25 cellular contexts compared by ENCODE assay signal in the genomic region with DNA sequence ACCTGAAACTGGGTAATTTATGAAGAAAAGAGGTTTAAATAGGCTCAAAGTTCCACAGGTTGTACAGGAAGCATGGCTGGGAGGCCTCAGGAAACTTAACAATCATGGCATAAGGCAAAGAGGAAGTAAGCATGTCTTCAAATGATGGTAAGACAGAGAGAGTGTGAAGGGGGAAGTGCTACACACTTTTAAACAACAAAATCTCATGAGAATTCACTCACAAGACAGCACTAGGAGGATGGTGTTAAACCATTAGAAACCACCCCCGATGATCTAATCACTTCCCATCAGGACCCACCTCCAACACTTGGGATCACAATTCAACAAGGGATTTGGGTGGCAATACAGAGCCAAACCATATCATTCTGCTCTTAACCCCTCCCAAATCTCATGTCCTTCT. TPM values are rescaled to one million over a fixed set of nuclear protein-coding genes. Genes with fewer than 3 reads are reported as not detected.
A peak's percentile ranks its signal among the peaks of the same experiment; 100 is the strongest.
DNase-seq lines count a peak whose midpoint lies in the region; ATAC-seq and TF ChIP-seq lines count a peak whose summit lies in the region.
"Had no signal": no experiment of that assay in that cellular context is flagged by ENCODE, and none has a peak within 500 bp of the region (broad histone marks: within the 10 kb centered on the region; RNA-seq: fewer than 3 reads in every experiment).

No MANE protein-coding gene starts in this region.

- peak; percentile 45 for ATAC-seq in GM18502 (IDR thresholded peaks at IDR 0.05; ENCODE audit: poor library complexity, unreplicated experiment)
- ATAC-seq in naive B cell (ENCODE audit: low read depth in 2 of 2): peak; percentile 93 to 97
- ATAC-seq in HG03342 (IDR thresholded peaks at IDR 0.05; ENCODE audit: unreplicated experiment): no peak
- ATAC-seq: activated CD8-positive, alpha-beta T cell treated with anti-CD3 and anti-CD28 coated beads, Interleukin-2, amount 10 ng/mL, durations not matched to agents 7 days and 5 days; sciatic nerve; WTC11 had no signal

- H3K27me3 ChIP-seq in HL-60 (ENCODE audit: insufficient read depth, poor library complexity, severe bottlenecking) (no peaks in the 10 kb centered on the region), OCI-LY3 (ENCODE audit: low read depth, low read length) (no peaks in the 10 kb centered on the region)
- no peaks in the 10 kb centered on the region for H3K27me3 ChIP-seq in CD8-positive, alpha-beta memory T cell (ENCODE audit: insufficient read depth, low read length, poor library complexity, severe bottlenecking)
- H3K27me3 ChIP-seq: thyroid gland had no signal

- no peak overlapping the region for H2AFZ ChIP-seq in OCI-LY3 (ENCODE audit: low read depth, low read length)
- H2AFZ ChIP-seq: parathyroid adenoma had no signal

- DNase-seq in HL-60 (ENCODE audit: low read depth in 1 of 2, low spot score in 1 of 2) (peak; percentile 13 to 37), naive B cell (peak; percentile 36), NCI-H1092 (lab: John Stamatoyannopoulos, UW) (no peak)
- no peak for DNase-seq in CD8-positive, alpha-beta memory T cell
- DNase-seq: activated CD8-positive, alpha-beta T cell treated with anti-CD3 and anti-CD28 coated beads, Interleukin-2, amount 10 ng/mL, durations not matched to agents 7 days and 5 days; activated naive CD4-positive, alpha-beta T cell treated with anti-CD3 and anti-CD28 coated beads, Interleukin-2, amount 10 ng/mL, durations not matched to agents 7 days and 5 days; activated T-cell treated with anti-CD3 and anti-CD28 coated beads, Interleukin-2, amount 50 U/mL, for 48 hours; cerebellar nuclear complex; erythroblast; foreskin melanocyte; H7; KG1; kidney; NCI-H1436; NCI-H345; Right ventricle myocardium superior; stimulated activated naive CD4-positive, alpha-beta T cell; thyroid gland had no signal

- H3K36me3 Mint-ChIP-seq in naive B cell: no peaks in the 10 kb centered on the region
- H3K36me3 Mint-ChIP-seq in CD8-positive, alpha-beta memory T cell: peaks cover 0 to 1% (median 0%) of the 10 kb centered on the region in 3 donors
- H3K36me3 Mint-ChIP-seq: activated naive CD4-positive, alpha-beta T cell treated with anti-CD3 and anti-CD28 coated beads, Interleukin-2, amount 10 ng/mL, durations not matched to agents 7 days and 5 days; WTC11 had no signal

- no peaks in the 10 kb centered on the region for H3K79me2 ChIP-seq in OCI-LY3 (ENCODE audit: low read length)
- H3K79me2 ChIP-seq: parathyroid adenoma had no signal

- H4K20me1 ChIP-seq in OCI-LY3 (ENCODE audit: insufficient read depth, low read length): no peaks in the 10 kb centered on the region

- POLR2A ChIA-PET in CD8-positive, alpha-beta memory T cell (lab: Charles Lee): no interaction called here

- peak overlapping the region; percentile 1 to 67 (median 42) for H3K27ac Mint-ChIP-seq in naive B cell
- H3K27ac Mint-ChIP-seq in CD8-positive, alpha-beta memory T cell: peak overlapping the region in 1 of 8 donors; percentile 15
- H3K27ac Mint-ChIP-seq: activated CD8-positive, alpha-beta T cell treated with anti-CD3 and anti-CD28 coated beads, Interleukin-2, amount 10 ng/mL, durations not matched to agents 7 days and 5 days; activated naive CD4-positive, alpha-beta T cell treated with anti-CD3 and anti-CD28 coated beads, Interleukin-2, amount 10 ng/mL, durations not matched to agents 7 days and 5 days; T-helper 1 cell treated with Interleukin-12 subunit alpha and Interleukin-12 subunit beta and Interleukin-4 antibody, amounts not matched to agents 30 μg/mL and 1 μg/mL, for 36 hours; WTC11 had no signal

- no peaks in the 10 kb centered on the region for H3K9me3 ChIP-seq in OCI-LY3 (ENCODE audit: insufficient read depth, low read length)
- H3K9me3 ChIP-seq in CD8-positive, alpha-beta memory T cell (ENCODE audit: low read length): no peaks in the 10 kb centered on the region
- H3K9me3 ChIP-seq: thyroid gland had no signal

- TF ChIP-seq CTCF in HL-60 (IDR thresholded peaks at IDR 0.05; ENCODE audit: insufficient read depth, low read length) (no peak), OCI-LY3 (IDR thresholded peaks at IDR 0.05; ENCODE audit: low read depth, low read length) (no peak)

- H3K27ac ChIP-seq in HL-60 (replicated peaks) (peak overlapping the region; percentile 23; the same call in 1 of the 2 replicates), OCI-LY3 (ENCODE audit: low read length) (no peak overlapping the region)
- no peak overlapping the region for H3K27ac ChIP-seq in CD8-positive, alpha-beta memory T cell (ENCODE audit: low read depth, low read length)
- H3K27ac ChIP-seq: parathyroid adenoma, thyroid gland had no signal

- CTCF ChIA-PET in CD8-positive, alpha-beta memory T cell (lab: Charles Lee): no interaction called here

- H3K4me2 ChIP-seq in OCI-LY3 (ENCODE audit: low read length): peak overlapping the region; percentile 3; the same call in 1 of the 2 replicates

- H3K27me3 Mint-ChIP-seq in naive B cell: no peaks in the 10 kb centered on the region
- peaks cover 6% of the 10 kb centered on the region in 2 donors for H3K27me3 Mint-ChIP-seq in CD8-positive, alpha-beta memory T cell

- H3K4me3 ChIP-seq in HL-60 (replicated peaks; ENCODE audit: insufficient read depth, low read length) (no peak overlapping the region), OCI-LY3 (ENCODE audit: low read length) (no peak overlapping the region)
- H3K4me3 ChIP-seq in CD8-positive, alpha-beta memory T cell (ENCODE audit: low read length): no peak overlapping the region
- H3K4me3 ChIP-seq: thyroid gland had no signal

- no peak overlapping the region for H3K9ac ChIP-seq in OCI-LY3 (ENCODE audit: low read length)
- H3K9ac ChIP-seq: parathyroid adenoma had no signal

- H3K4me1 Mint-ChIP-seq in naive B cell: peaks cover 24 to 25% (median 24%) of the 10 kb centered on the region in 3 donors
- peaks cover 0 to 3% (median 1%) of the 10 kb centered on the region in 3 donors for H3K4me1 Mint-ChIP-seq in CD8-positive, alpha-beta memory T cell
- H3K4me1 Mint-ChIP-seq: WTC11 had no signal

- H3K4me3 Mint-ChIP-seq in naive B cell: peak overlapping the region in 4 of 8 donors; percentile 2 to 37 (median 33)
- H3K4me3 Mint-ChIP-seq in CD8-positive, alpha-beta memory T cell: no peak overlapping the region
- H3K4me3 Mint-ChIP-seq: activated CD8-positive, alpha-beta T cell treated with anti-CD3 and anti-CD28 coated beads, Interleukin-2, amount 10 ng/mL, durations not matched to agents 7 days and 5 days; activated naive CD4-positive, alpha-beta T cell treated with anti-CD3 and anti-CD28 coated beads, Interleukin-2, amount 10 ng/mL, durations not matched to agents 7 days and 5 days; T-helper 1 cell treated with Interleukin-12 subunit alpha and Interleukin-12 subunit beta and Interleukin-4 antibody, amounts not matched to agents 30 μg/mL and 1 μg/mL, for 36 hours; WTC11 had no signal

- peaks cover 17% of the 10 kb centered on the region for H3K4me1 ChIP-seq in OCI-LY3 (ENCODE audit: low read length)
- H3K4me1 ChIP-seq in CD8-positive, alpha-beta memory T cell (ENCODE audit: insufficient read depth, low read length): no peaks in the 10 kb centered on the region
- H3K4me1 ChIP-seq: parathyroid adenoma, thyroid gland had no signal

- H3K36me3 ChIP-seq in OCI-LY3 (replicated peaks; ENCODE audit: low read depth, low read length): no peaks in the 10 kb centered on the region
- H3K36me3 ChIP-seq in CD8-positive, alpha-beta memory T cell (ENCODE audit: insufficient read depth, low read length): no peaks in the 10 kb centered on the region
- H3K36me3 ChIP-seq: thyroid gland had no signal

- H3K9me3 Mint-ChIP-seq in naive B cell: peaks cover 0 to 4% (median 0%) of the 10 kb centered on the region in 7 donors
- H3K9me3 Mint-ChIP-seq in CD8-positive, alpha-beta memory T cell: no peaks in the 10 kb centered on the region
- H3K9me3 Mint-ChIP-seq: activated naive CD4-positive, alpha-beta T cell treated with anti-CD3 and anti-CD28 coated beads, Interleukin-2, amount 10 ng/mL, durations not matched to agents 7 days and 5 days; T-helper 1 cell treated with Interleukin-12 subunit alpha and Interleukin-12 subunit beta and Interleukin-4 antibody, amounts not matched to agents 30 μg/mL and 1 μg/mL, for 36 hours; WTC11 had no signal

RNA-seq across cellular contexts. Expression of a gene that starts 34.9 kb away (rescaled TPM):
- not detected for polyA plus RNA-seq in naive B cell (ENCODE audit: low read depth in 6 of 6)
- under 1 TPM in 1 of 2 experiments, not detected in 1; 0.57 TPM for total RNA-seq in CD8-positive, alpha-beta memory T cell
- polyA plus RNA-seq in CD8-positive, alpha-beta memory T cell: not detected
- total RNA-seq: activated CD8-positive, alpha-beta T cell treated with anti-CD3 and anti-CD28 coated beads, Interleukin-2, amount 10 ng/mL, durations not matched to agents 7 days and 5 days; Right ventricle myocardium superior had no signal

RNA-seq across cellular contexts. Expression of a gene that starts 35.0 kb away (rescaled TPM):
- 1 to 10 TPM; 5.7 to 8.6 (median 7.0) TPM for polyA plus RNA-seq in naive B cell (ENCODE audit: low read depth in 6 of 6)
- 1 to 10 TPM; 4.9 to 6.3 TPM for total RNA-seq in CD8-positive, alpha-beta memory T cell
- polyA plus RNA-seq in CD8-positive, alpha-beta memory T cell: 4.5 TPM

Comparison
In these comparisons a context has a peak if more than half of its experiments do, and no peak if none do; other contexts are left out.
1. DNase-seq: peak in HL-60 (2 of 2) and naive B cell (single experiment); none in CD8-positive, alpha-beta memory T cell (0 of 5) and NCI-H1092 (single experiment).